ENCODE assay signal across 12 cellular contexts in the genomic region with DNA sequence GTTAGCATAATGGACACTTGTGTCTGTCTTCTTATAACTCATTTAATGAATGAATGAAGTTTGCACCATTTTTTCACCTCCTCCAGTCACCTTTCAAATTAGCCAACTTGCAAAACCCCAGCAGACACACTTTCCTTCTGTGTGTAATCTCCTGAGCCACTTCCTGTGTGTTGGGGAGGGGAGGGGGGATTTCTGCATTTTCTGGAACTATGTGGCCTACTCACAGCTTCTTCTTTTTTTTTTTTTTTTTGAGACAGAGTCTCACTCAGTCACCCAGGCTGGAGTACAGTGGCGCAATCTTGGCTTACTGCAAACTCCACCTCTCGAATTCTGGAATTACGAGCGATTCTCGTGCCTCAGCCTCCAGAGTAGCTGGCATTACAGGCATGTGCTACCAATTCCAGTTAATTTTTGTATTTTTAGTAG. TPM values are rescaled to one million over a fixed set of nuclear protein-coding genes. Genes with fewer than 3 reads are reported as not detected.
DNase-seq lines count a peak whose midpoint lies in the region; ATAC-seq, FAIRE-seq and TF ChIP-seq lines count a peak whose summit lies in the region.
"Had no signal": no experiment of that assay in that cellular context is flagged by ENCODE, and none has a peak within 500 bp of the region (broad histone marks: within the 10 kb centered on the region; RNA-seq: fewer than 3 reads in every experiment).

No MANE protein-coding gene starts in this region.

- intact Hi-C loops in activated CD4-positive, alpha-beta T cell treated with anti-CD3 and anti-CD28 coated beads, Interleukin-2, amount 10 ng/mL, durations not matched to agents 24 days and 14 days (cut with micrococcal nuclease): loop anchor here (5.0 to 10.0 kb wide), 3 partner anchors 45 to 418 kb away; a partner anchor contains a TSS
- intact Hi-C loops in kidney (cut with DNase I): no loop called here

- no peak overlapping the region for H3K4me3 Mint-ChIP-seq in activated CD4-positive, alpha-beta T cell treated with anti-CD3 and anti-CD28 coated beads, Interleukin-2, amount 10 ng/mL, durations not matched to agents 24 days and 14 days
- no peak overlapping the region for H3K4me3 Mint-ChIP-seq in T-helper 17 cell

- peak; percentile 85 for DNase-seq in activated CD4-positive, alpha-beta T cell treated with anti-CD3 and anti-CD28 coated beads, Interleukin-2, amount 10 ng/mL, durations not matched to agents 24 days and 14 days
- DNase-seq in activated CD4-positive, alpha-beta T cell treated with anti-CD3 and anti-CD28 coated beads for 1 hour: no peak
- DNase-seq in T-helper 17 cell (no peak), globus pallidus (ENCODE audit: low spot score) (peak; percentile 48), NCI-H2107 treated with DMSO at 0.1 percent for 48 hours (lab: John Stamatoyannopoulos, UW; ENCODE audit: unreplicated experiment) (no peak), kidney (no peak), H54 (ENCODE audit: insufficient read length, low spot score) (no peak)
- peak; percentile 22 for DNase-seq in stimulated activated naive CD8-positive, alpha-beta T cell treated with anti-CD3 and anti-CD28 coated beads, Interleukin-15, Interleukin-2, amounts not matched to agents 100 U/mL and 50 U/mL, for 24 hours
- DNase-seq: ACHN, NCI-H774 had no signal

- H3K27me3 Mint-ChIP-seq in activated CD4-positive, alpha-beta T cell treated with anti-CD3 and anti-CD28 coated beads, Interleukin-2, amount 10 ng/mL, durations not matched to agents 24 days and 14 days: no peaks in the 10 kb centered on the region
- H3K27me3 Mint-ChIP-seq in T-helper 17 cell: peaks cover 6% of the 10 kb centered on the region

- peak; percentile 84 for ATAC-seq in T-helper 17 cell
- peak; percentile 42 for ATAC-seq in stimulated activated naive CD8-positive, alpha-beta T cell treated with anti-CD3 and anti-CD28 coated beads, Interleukin-15, Interleukin-2, amounts not matched to agents 100 U/mL and 50 U/mL, for 24 hours

- FAIRE-seq in kidney (lab: Jason Lieb, UNC) (no peak), H54 (lab: Jason Lieb, UNC) (no peak)

- no peak overlapping the region for H3K9ac ChIP-seq in kidney (ENCODE audit: low read length in 2 of 2)

- peaks cover 42% of the 10 kb centered on the region for H3K4me1 Mint-ChIP-seq in activated CD4-positive, alpha-beta T cell treated with anti-CD3 and anti-CD28 coated beads, Interleukin-2, amount 10 ng/mL, durations not matched to agents 24 days and 14 days
- peaks cover 18% of the 10 kb centered on the region for H3K4me1 Mint-ChIP-seq in T-helper 17 cell

- peaks cover 7% of the 10 kb centered on the region in 2 donors for H3K4me1 ChIP-seq in kidney (ENCODE audit: control insufficient read depth in 1 of 2, insufficient read depth in 1 of 2, low read depth in 1 of 2, low read length in 2 of 2)

- no peak overlapping the region for H3K4me3 ChIP-seq in kidney (ENCODE audit: low read length in 2 of 2)

- no peaks in the 10 kb centered on the region for H3K36me3 ChIP-seq in kidney (ENCODE audit: control insufficient read depth in 1 of 2, insufficient read depth in 2 of 2, low read length in 2 of 2)

- H3K9me3 ChIP-seq in T-helper 17 cell (ENCODE audit: control insufficient read depth, low read length, poor library complexity, severe bottlenecking) (no peaks in the 10 kb centered on the region), kidney (ENCODE audit: control insufficient read depth in 1 of 2, low read length in 2 of 2) (no peaks in the 10 kb centered on the region)

- no peak for TF ChIP-seq CTCF in kidney (IDR thresholded peaks at IDR 0.05; ENCODE audit: borderline replicate concordance, extremely low read depth, insufficient read depth)

- TF ChIP-seq POLR2A in H54 (IDR thresholded peaks at IDR 0.05; ENCODE audit: low read depth, low read length): no peak

- no peak overlapping the region for H3K27ac ChIP-seq in kidney (ENCODE audit: low read depth in 2 of 2, low read length in 2 of 2)

- H3K27ac Mint-ChIP-seq in activated CD4-positive, alpha-beta T cell treated with anti-CD3 and anti-CD28 coated beads, Interleukin-2, amount 10 ng/mL, durations not matched to agents 24 days and 14 days: peak overlapping the region; percentile 61
- H3K27ac Mint-ChIP-seq in T-helper 17 cell: peak overlapping the region; percentile 56

- no peaks in the 10 kb centered on the region for H3K9me3 Mint-ChIP-seq in activated CD4-positive, alpha-beta T cell treated with anti-CD3 and anti-CD28 coated beads, Interleukin-2, amount 10 ng/mL, durations not matched to agents 24 days and 14 days

- no peaks in the 10 kb centered on the region for H3K36me3 Mint-ChIP-seq in activated CD4-positive, alpha-beta T cell treated with anti-CD3 and anti-CD28 coated beads, Interleukin-2, amount 10 ng/mL, durations not matched to agents 24 days and 14 days (ENCODE audit: low read depth)
- H3K36me3 Mint-ChIP-seq in T-helper 17 cell (ENCODE audit: low read depth): no peaks in the 10 kb centered on the region

RNA-seq across cellular contexts. Expression of a gene that starts 4.1 kb away (rescaled TPM):
- total RNA-seq in activated CD4-positive, alpha-beta T cell treated with anti-CD3 and anti-CD28 coated beads, Interleukin-2, amount 10 ng/mL, durations not matched to agents 24 days and 14 days: 0.59 and 0.96 TPM in 2 replicates
- 10 to 100 TPM in 1 of 2 donors, 1 to 10 TPM in 1; 3.5 to 15.5 TPM for total RNA-seq in T-helper 17 cell
- total RNA-seq in kidney: 1,861 TPM
- polyA plus RNA-seq in kidney (ENCODE audit: insufficient read depth, low read depth, low replicate concordance): 2,184 TPM
- total RNA-seq: lung microvascular endothelial cell had no signal

RNA-seq across cellular contexts. Expression of a gene that starts 26.0 kb away (rescaled TPM):
- total RNA-seq in activated CD4-positive, alpha-beta T cell treated with anti-CD3 and anti-CD28 coated beads, Interleukin-2, amount 10 ng/mL, durations not matched to agents 24 days and 14 days: not detected in 2 replicates
- total RNA-seq in T-helper 17 cell: not detected
- total RNA-seq in kidney: not detected
- polyA plus RNA-seq in kidney (ENCODE audit: insufficient read depth, low read depth, low replicate concordance): not detected
- total RNA-seq: lung microvascular endothelial cell had no signal
- polyA plus RNA-seq: adipose tissue had no signal

Comparison
In these comparisons a context has a peak if more than half of its experiments do, and no peak if none do; other contexts are left out.
1. DNase-seq: peak in activated CD4-positive, alpha-beta T cell treated with anti-CD3 and anti-CD28 coated beads, Interleukin-2, amount 10 ng/mL, durations not matched to agents 24 days and 14 days (single experiment), globus pallidus (single experiment) and stimulated activated naive CD8-positive, alpha-beta T cell treated with anti-CD3 and anti-CD28 coated beads, Interleukin-15, Interleukin-2, amounts not matched to agents 100 U/mL and 50 U/mL, for 24 hours (single experiment); none in activated CD4-positive, alpha-beta T cell treated with anti-CD3 and anti-CD28 coated beads for 1 hour (single experiment), T-helper 17 cell (0 of 3), NCI-H2107 treated with DMSO at 0.1 percent for 48 hours (single experiment), kidney (single experiment) and H54 (single experiment).
2. RNA of a gene that starts 4.1 kb away (total RNA-seq): 1,861 TPM in kidney (single experiment); 3.5 to 15.5 TPM in T-helper 17 cell and 0.59 to 0.96 TPM in activated CD4-positive, alpha-beta T cell treated with anti-CD3 and anti-CD28 coated beads, Interleukin-2, amount 10 ng/mL, durations not matched to agents 24 days and 14 days; every median in the first group is over 100 times any median in the second.